10 cellular contexts compared by ENCODE assay signal in genomic region chr20:55415567-55416142, GRCh38.
DNase-seq lines count a peak whose midpoint lies in the region; ATAC-seq and TF ChIP-seq lines count a peak whose summit lies in the region.
"Had no signal": no experiment of that assay in that cellular context is flagged by ENCODE, and none has a peak within 500 bp of the region (broad histone marks: within the 10 kb centered on the region; RNA-seq: fewer than 3 reads in every experiment).

No MANE protein-coding gene starts in this region.

- CTCF ChIA-PET in activated naive CD4-positive, alpha-beta T cell treated with anti-CD3 and anti-CD28 coated beads for 36 hours (lab: Charles Lee): no interaction called here

- no peaks in the 10 kb centered on the region for H3K36me3 ChIP-seq in gastrocnemius medialis
- H3K36me3 ChIP-seq: upper lobe of left lung had no signal

- intact Hi-C loops in left colon (cut with DNase I, micrococcal nuclease) (loop anchor here in 1 of 2 donors (10.0 kb wide), 1 partner anchor 759 kb away; no protein-coding TSS in a partner anchor), sciatic nerve (cut with DNase I) (no loop called here), gastrocnemius medialis (cut with DNase I; ENCODE audit: low total_unique reads) (no loop called here)
- intact Hi-C loops in activated naive CD4-positive, alpha-beta T cell treated with anti-CD3 and anti-CD28 coated beads for 36 hours (cut with micrococcal nuclease): loop anchor here (10.0 kb wide), 1 partner anchor 929 kb away; no protein-coding TSS in a partner anchor

- no peaks in the 10 kb centered on the region for H3K36me3 Mint-ChIP-seq in activated naive CD4-positive, alpha-beta T cell treated with anti-CD3 and anti-CD28 coated beads for 36 hours (ENCODE audit: low read depth)

- no peak overlapping the region for H3K4me3 Mint-ChIP-seq in activated naive CD4-positive, alpha-beta T cell treated with anti-CD3 and anti-CD28 coated beads for 36 hours

- in situ Hi-C loops in gastrocnemius medialis (cut with MboI; ENCODE audit: low sequenced_read_pairs in 4 of 4): no loop called here

- no peaks in the 10 kb centered on the region for H3K9me3 ChIP-seq in gastrocnemius medialis
- H3K9me3 ChIP-seq: upper lobe of left lung had no signal

- DNase-seq in AG10803 (ENCODE audit: low read depth): peak; percentile 0
- peak; percentile 24 for DNase-seq in HT1080 (ENCODE audit: low read depth)
- peak; percentile 63 for DNase-seq in SW480 (ENCODE audit: low spot score)
- DNase-seq in left colon: no peak
- DNase-seq in activated naive CD4-positive, alpha-beta T cell treated with anti-CD3 and anti-CD28 coated beads for 36 hours: no peak
- DNase-seq in sciatic nerve (ENCODE audit: low spot score): no peak
- no peak for DNase-seq in gastrocnemius medialis
- DNase-seq: NCI-H1092 treated with DMSO at 0.1 percent for 48 hours, upper lobe of left lung had no signal

- H3K4me1 Mint-ChIP-seq in activated naive CD4-positive, alpha-beta T cell treated with anti-CD3 and anti-CD28 coated beads for 36 hours (ENCODE audit: low read depth): no peaks in the 10 kb centered on the region

- H3K9me3 Mint-ChIP-seq in activated naive CD4-positive, alpha-beta T cell treated with anti-CD3 and anti-CD28 coated beads for 36 hours: no peaks in the 10 kb centered on the region

- no peak overlapping the region for H3K27ac ChIP-seq in gastrocnemius medialis
- H3K27ac ChIP-seq: upper lobe of left lung had no signal

- ATAC-seq in left colon: peak; percentile 32
- no peak for ATAC-seq in HG02642 (IDR thresholded peaks at IDR 0.05; ENCODE audit: poor library complexity, unreplicated experiment)
- no peak for ATAC-seq in sciatic nerve
- no peak for ATAC-seq in gastrocnemius medialis

- no peaks in the 10 kb centered on the region for H3K27me3 ChIP-seq in gastrocnemius medialis
- H3K27me3 ChIP-seq: upper lobe of left lung had no signal

- no peaks in the 10 kb centered on the region for H3K4me1 ChIP-seq in gastrocnemius medialis

- no peaks in the 10 kb centered on the region for H3K27me3 Mint-ChIP-seq in activated naive CD4-positive, alpha-beta T cell treated with anti-CD3 and anti-CD28 coated beads for 36 hours (ENCODE audit: low read depth)

- TF ChIP-seq CTCF in AG10803 (conservative IDR thresholded peaks at IDR 0.05; ENCODE audit: low read length) (0 out of 2 replicates have a peak, but pooled peaks have one; percentile 7), gastrocnemius medialis (IDR thresholded peaks at IDR 0.05 in 4 of 5, conservative IDR thresholded peaks at IDR 0.05 in 1 of 5) (no peak)

- H3K4me3 ChIP-seq in AG10803 (ENCODE audit: low read length) (no peak overlapping the region), gastrocnemius medialis (no peak overlapping the region)
- H3K4me3 ChIP-seq: upper lobe of left lung had no signal

- no peak for TF ChIP-seq POLR2A in gastrocnemius medialis (IDR thresholded peaks at IDR 0.05)

- H3K27ac Mint-ChIP-seq in activated naive CD4-positive, alpha-beta T cell treated with anti-CD3 and anti-CD28 coated beads for 36 hours: no peak overlapping the region

Comparison
In these comparisons a context has a peak if more than half of its experiments do, and no peak if none do; other contexts are left out.
1. DNase-seq: peak in AG10803 (single experiment), HT1080 (single experiment) and SW480 (single experiment); none in left colon (0 of 2), activated naive CD4-positive, alpha-beta T cell treated with anti-CD3 and anti-CD28 coated beads for 36 hours (single experiment), sciatic nerve (single experiment) and gastrocnemius medialis (0 of 2).